Comparison of ENCODE assay signal across 8 cellular contexts in the genomic region with DNA sequence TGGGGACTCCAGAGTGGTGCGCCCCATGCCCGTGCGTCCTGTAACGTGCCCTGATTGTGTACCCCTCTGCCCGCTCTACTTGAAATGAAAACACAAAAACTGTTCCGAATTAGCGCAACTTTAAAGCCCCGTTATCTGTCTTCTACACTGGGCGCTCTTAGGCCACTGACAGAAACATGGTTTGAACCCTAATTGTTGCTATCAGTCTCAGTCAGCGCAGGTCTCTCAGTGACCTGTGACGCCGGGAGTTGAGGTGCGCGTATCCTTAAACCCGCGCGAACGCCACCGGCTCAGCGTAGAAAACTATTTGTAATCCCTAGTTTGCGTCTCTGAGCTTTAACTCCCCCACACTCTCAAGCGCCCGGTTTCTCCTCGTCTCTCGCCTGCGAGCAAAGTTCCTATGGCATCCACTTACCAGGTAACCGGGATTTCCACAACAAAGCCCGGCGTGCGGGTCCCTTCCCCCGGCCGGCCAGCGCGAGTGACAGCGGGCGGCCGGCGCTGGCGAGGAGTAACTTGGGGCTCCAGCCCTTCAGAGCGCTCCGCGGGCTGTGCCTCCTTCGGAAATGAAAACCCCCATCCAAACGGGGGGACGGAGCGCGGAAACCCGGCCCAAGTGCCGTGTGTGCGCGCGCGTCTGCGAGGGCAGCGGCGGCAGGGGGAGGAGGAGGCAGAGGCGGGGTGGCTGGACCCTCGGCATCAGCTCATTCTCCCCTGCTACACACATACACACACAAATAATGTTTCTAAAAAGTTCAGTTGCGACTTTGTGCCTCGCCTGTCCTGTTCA. TPM values are rescaled to one million over a fixed set of nuclear protein-coding genes. Genes with fewer than 3 reads are reported as not detected.
DNase-seq lines count a peak whose midpoint lies in the region; ATAC-seq, FAIRE-seq and TF ChIP-seq lines count a peak whose summit lies in the region.

No MANE protein-coding gene starts in this region.

- DNase-seq in PC-3, result peak; percentile 18
- no peak for DNase-seq in GM12878 (ENCODE audit: low read depth, low spot score)
- peak in 1 of 3 donors; percentile 10 for DNase-seq in immature natural killer cell
- DNase-seq in NCI-H446 treated with DMSO at 0.1 percent for 48 hours (lab: John Stamatoyannopoulos, UW), result no peak
- no peak for DNase-seq in DMS153 treated with DMSO at 0.1 percent for 48 hours (lab: John Stamatoyannopoulos, UW; ENCODE audit: unreplicated experiment)

- BruUV-seq in PC-3 (replicated peaks; lab: Mats Ljungman, UMichigan) (TSS peak; percentile 42), GM12878 (replicated peaks; lab: Mats Ljungman, UMichigan) (no TSS peak)

- H3K4me1 Mint-ChIP-seq in immature natural killer cell, result peaks cover 15 to 32% of the 10 kb centered on the region in 2 donors

- H3K27me3 Mint-ChIP-seq in immature natural killer cell (ENCODE audit: low read depth in 3 of 3), result peaks cover 6 to 37% (median 13%) of the 10 kb centered on the region in 3 donors

- H2AFZ ChIP-seq in PC-3 (ENCODE audit: low read length), result peak overlapping the region; percentile 82
- H2AFZ ChIP-seq in GM12878 (ENCODE audit: control insufficient read depth, low read depth, low read length), result peak overlapping the region; percentile 15

- H3K36me3 Mint-ChIP-seq in immature natural killer cell, result no peaks in the 10 kb centered on the region

- H3F3A ChIP-seq in PC-3 (ENCODE audit: low read length, unreplicated experiment), result peaks cover 6% of the 10 kb centered on the region

- H3K9me3 ChIP-seq in PC-3 (ENCODE audit: low read length), result no peaks in the 10 kb centered on the region
- no peaks in the 10 kb centered on the region for H3K9me3 ChIP-seq in GM12878 (replicated peaks; ENCODE audit: control insufficient read depth, insufficient read depth, low read length)

- POLR2A ChIA-PET in PC-3 (lab: Charles Lee; ENCODE audit: unreplicated experiment) (interaction anchor here (0.6 kb wide), 1 partner anchor 500 kb away, joined by 6 read pairs; no protein-coding TSS in a partner anchor), GM12878 (lab: Charles Lee) (no interaction called here)

- TF ChIP-seq CTCF in GM12875 (IDR thresholded peaks at IDR 0.05; ENCODE audit: borderline replicate concordance, insufficient read depth, low read depth, low read length), result no peak
- no peak for TF ChIP-seq CTCF in PC-3 (conservative IDR thresholded peaks at IDR 0.05; ENCODE audit: low read depth, low read length)
- no peak for TF ChIP-seq CTCF in GM12878 (IDR thresholded peaks at IDR 0.05 in 2 of 3, conservative IDR thresholded peaks at IDR 0.05 in 1 of 3; ENCODE audit: control insufficient read depth in 2 of 3, extremely low read depth in 1 of 3, insufficient read depth in 1 of 3, low read depth in 3 of 3, low read length in 3 of 3)

- RAD21 ChIA-PET in GM12878 (lab: Charles Lee; ENCODE audit: unreplicated experiment), result no interaction called here

- H3K27ac ChIP-seq in PC-3 (ENCODE audit: low read length) (peak overlapping the region; percentile 91), GM12878 (ENCODE audit: control insufficient read depth, insufficient read depth) (no peak overlapping the region), skin epidermis (peak overlapping the region in 19 of 21 experiments; percentile 5 to 91 (median 78))

- no peak for TF ChIP-seq POLR2A in GM12878 (IDR thresholded peaks at IDR 0.05; ENCODE audit: low read depth, low read length)

- H3K4me3 Mint-ChIP-seq in immature natural killer cell, result peak overlapping the region; percentile 83 to 91 (median 86)

- H3K4me3 ChIP-seq in GM12875 (ENCODE audit: low read depth, low read length), result peak overlapping the region; percentile 81
- peak overlapping the region; percentile 94 for H3K4me3 ChIP-seq in PC-3 (ENCODE audit: low read length)
- peak overlapping the region; percentile 71 for H3K4me3 ChIP-seq in GM12878
- H3K4me3 ChIP-seq in skin epidermis, result peak overlapping the region; percentile 51 to 73 (median 66)

- H3K9ac ChIP-seq in PC-3 (ENCODE audit: low read length) (peak overlapping the region; percentile 94), GM12878 (ENCODE audit: control insufficient read depth, insufficient read depth, low read length) (no peak overlapping the region)

- in situ Hi-C loops in GM12878 (cut with MboI), result no loop called here

- CTCF ChIA-PET in PC-3 (lab: Charles Lee), result no interaction called here
- CTCF ChIA-PET in GM12878 (lab: Yijun Ruan, JAX), result no interaction called here

- no peaks in the 10 kb centered on the region for H3K9me2 ChIP-seq in PC-3 (replicated peaks; ENCODE audit: low read length)

- WGBS in GM12878 (ENCODE audit: insufficient coverage, insufficient replicate concordance, low lambda C conversion rate, missing lambda C conversion rate), result 8% methylated on average over 57 of the region's 60 CpGs

- H3K36me3 ChIP-seq in PC-3 (ENCODE audit: low read depth, low read length) (no peaks in the 10 kb centered on the region), GM12878 (ENCODE audit: control insufficient read depth in 2 of 2, insufficient read depth in 2 of 2, low read length in 1 of 2) (no peaks in the 10 kb centered on the region)

- no peak for TF ChIP-seq RAD21 in GM12878 (IDR thresholded peaks at IDR 0.05; ENCODE audit: insufficient read depth, low read depth, low read length)

- TF ChIP-seq EP300 in GM12878 (IDR thresholded peaks at IDR 0.05; ENCODE audit: borderline replicate concordance in 1 of 2, control insufficient read depth in 1 of 2, low read depth in 2 of 2, low read length in 2 of 2), result no peak

- H3K4me1 ChIP-seq in PC-3 (ENCODE audit: insufficient read depth, low read length) (peaks cover 54% of the 10 kb centered on the region), GM12878 (ENCODE audit: control insufficient read depth, insufficient read depth, low read length) (peaks cover 8% of the 10 kb centered on the region)

- H4K20me1 ChIP-seq in PC-3 (ENCODE audit: low read length) (no peaks in the 10 kb centered on the region), GM12878 (ENCODE audit: control insufficient read depth, insufficient read depth) (no peaks in the 10 kb centered on the region)

- peak overlapping the region in 1 of 6 donors; percentile 3 for H3K27ac Mint-ChIP-seq in immature natural killer cell

- intact Hi-C loops in PC-3 (cut with micrococcal nuclease), result loop anchor here (2.0 to 5.0 kb wide), 2 partner anchors 162 to 424 kb away; no protein-coding TSS in a partner anchor
- intact Hi-C loops in GM12878 (cut with micrococcal nuclease; ENCODE audit: unreplicated experiment), result no loop called here

- peaks cover 0 to 2% (median 0%) of the 10 kb centered on the region in 6 donors for H3K9me3 Mint-ChIP-seq in immature natural killer cell

- H3K27me3 ChIP-seq in PC-3 (ENCODE audit: low read length) (no peaks in the 10 kb centered on the region), GM12878 (replicated peaks in 1 of 2; ENCODE audit: control insufficient read depth in 2 of 2, insufficient read depth in 2 of 2, low read length in 1 of 2) (peaks cover 16 to 20% of the 10 kb centered on the region in 2 experiments)

- H3K79me2 ChIP-seq in PC-3 (ENCODE audit: low read length) (peaks cover 43% of the 10 kb centered on the region), GM12878 (ENCODE audit: control insufficient read depth, insufficient read depth, low read length) (no peaks in the 10 kb centered on the region)

- no peak for FAIRE-seq in GM12878 (lab: Jason Lieb, UNC)

- SMC1A ChIA-PET in GM12878 (lab: Charles Lee; ENCODE audit: uncharacterized antibody, unreplicated experiment), result no interaction called here

- no peak for ATAC-seq in PC-3
- ATAC-seq in GM12878, result no peak; the same call in 1 of the 3 replicates
- no peak for ATAC-seq in HG02973 (IDR thresholded peaks at IDR 0.05; ENCODE audit: unreplicated experiment)

- peak overlapping the region; percentile 98 for H3K4me2 ChIP-seq in PC-3 (ENCODE audit: low read length)
- peak overlapping the region; percentile 99 for H3K4me2 ChIP-seq in GM12878 (ENCODE audit: control insufficient read depth, insufficient read depth)

TF ChIP-seq in GM12878, 131 proteins besides CTCF, POLR2A, EP300 and RAD21:
- TF ChIP-seq SP1 (IDR thresholded peaks at IDR 0.05; ENCODE audit: low read depth, low read length), result no peak
- TF ChIP-seq EZH2 (IDR thresholded peaks at IDR 0.05; ENCODE audit: borderline replicate concordance, control insufficient read depth, low read depth, low read length), result 0 out of 2 replicates have a peak, but pooled peaks have one; percentile 88
- peak; percentile 50 for TF ChIP-seq HDAC6 (IDR thresholded peaks at IDR 0.05; ENCODE audit: unreplicated experiment)

RNA-seq across cellular contexts. Expression of a gene that starts 0.7 kb away (rescaled TPM):
- total RNA-seq in PC-3 (2014; rRNA removed), result 9.0 and 17.0 TPM in 2 replicates
- 2.7 and 3.6 TPM in 2 replicates for total RNA-seq in GM12878 (2013; cell fraction: nucleolus; rRNA removed)
- total RNA-seq in GM12878 (2014; rRNA removed), result 0.06 and 0.60 TPM in 2 replicates
- 0.28 and 0.45 TPM in 2 replicates for total RNA-seq in GM12878 (2014; rRNA removed; fragmentation: Illumina TruSeq; extraction: Trizol)
- total RNA-seq in GM12878 (2021), result 0.56 and 0.64 TPM in 2 replicates
- 0.21 TPM for polyA plus RNA-seq in GM12878 (2011; ENCODE audit: low read depth)
- polyA plus RNA-seq in GM12878 (2011; rRNA removed), result 0.04 and 0.08 TPM in 2 replicates
- 0.07 and 0.19 TPM in 2 replicates for polyA plus RNA-seq in GM12878 (2011; cell fraction: cytosol; rRNA removed)
- polyA plus RNA-seq in GM12878 (2011; cell fraction: nucleus; rRNA removed), result 0.24 and 0.29 TPM in 2 replicates
- polyA plus RNA-seq in GM12878 (2012), result 0.28 and 0.35 TPM in 2 replicates
- 0.18 and 0.25 TPM in 2 replicates for polyA plus RNA-seq in GM12878 (2014; fragmentation: Illumina TruSeq; extraction: Trizol)
- polyA plus RNA-seq in GM12878 (2014; fragmentation: Nextera tagmentation; extraction: Ambion mirVana), result under 1 TPM in 1 of 2 experiments, not detected in 1; 0.09 TPM
- polyA plus RNA-seq in GM12878 (2014; rRNA removed), result 0.08 and 0.09 TPM in 2 replicates
- under 1 TPM; 0.13 to 0.16 TPM for polyA plus RNA-seq in GM12878 (2016; fragmentation: Nextera tagmentation; extraction: Ambion mirVana)
- 0.80 and 2.2 TPM in 2 replicates for polyA minus RNA-seq in GM12878 (2011; rRNA and poly(A)+ RNA removed)
- not detected in 2 replicates for polyA minus RNA-seq in GM12878 (2011; cell fraction: cytosol; rRNA and poly(A)+ RNA removed)
- polyA minus RNA-seq in GM12878 (2011; cell fraction: nucleus; rRNA and poly(A)+ RNA removed), result 1.2 and 3.4 TPM in 2 replicates
- polyA plus RNA-seq in immature natural killer cell, result 1 to 10 TPM in 1 of 3 donors, not detected in 2; 1.0 TPM
